Comparison of ENCODE assay signal across 8 cellular contexts in genomic region chr7:143900230-143900766, GRCh38. TPM values are rescaled to one million over a fixed set of nuclear protein-coding genes. Genes with fewer than 3 reads are reported as not detected.
A peak's percentile ranks its signal among the peaks of the same experiment; 100 is the strongest.
DNase-seq lines count a peak whose midpoint lies in the region; ATAC-seq and TF ChIP-seq lines count a peak whose summit lies in the region.

No MANE protein-coding gene starts in this region.

- no peak overlapping the region for H2BK120ac ChIP-seq in H9 (ENCODE audit: low read depth, low read length, poor library complexity, severe bottlenecking)

- H3K36me3 ChIP-seq in OCI-LY7 (ENCODE audit: insufficient read depth, low read length), result no peaks in the 10 kb centered on the region

- no peak for DNase-seq in H9
- DNase-seq in T-cell, result no peak
- peak; percentile 69 for DNase-seq in fibroblast of mammary gland (ENCODE audit: low read depth)
- DNase-seq in retinal pigment epithelial cell (ENCODE audit: low read depth), result no peak
- DNase-seq in OCI-LY7 (ENCODE audit: low spot score), result no peak
- DNase-seq in NCI-H345 treated with DMSO at 0.1 percent for 48 hours (lab: John Stamatoyannopoulos, UW; ENCODE audit: unreplicated experiment), result no peak
- no peak for DNase-seq in NCI-H2029 treated with DMSO at 0.1 percent for 48 hours (lab: John Stamatoyannopoulos, UW)
- no peak for DNase-seq in COR-L47 (lab: John Stamatoyannopoulos, UW)

- no peak for ATAC-seq in T-cell (replicated peaks in 1 of 4)

- no peaks in the 10 kb centered on the region for H3K9me3 ChIP-seq in H9 (ENCODE audit: control insufficient read depth, low read depth, low read length)
- no peaks in the 10 kb centered on the region for H3K9me3 ChIP-seq in OCI-LY7 (ENCODE audit: low read length)

- H3K27me3 ChIP-seq in H9 (ENCODE audit: insufficient read depth, low read length), result no peaks in the 10 kb centered on the region

- H3K14ac ChIP-seq in H9 (ENCODE audit: insufficient read depth, low read length), result no peak overlapping the region

- CTCF ChIA-PET in T-cell (lab: Charles Lee), result interaction anchor here in 1 of 2 donors (1.5 kb wide), 1 partner anchor 13 kb away, joined by 4 read pairs; no protein-coding TSS in a partner anchor
- CTCF ChIA-PET in OCI-LY7 (lab: Charles Lee; ENCODE audit: unreplicated experiment), result no interaction called here

- no peak overlapping the region for H3T11ph ChIP-seq in H9 (ENCODE audit: low read length)

- H3K4me3 Mint-ChIP-seq in H9 (peak overlapping the region; percentile 92 to 98), T-cell (peak overlapping the region; percentile 82 to 92 (median 89))

- no peak overlapping the region for H2BK12ac ChIP-seq in H9 (ENCODE audit: insufficient read length, low read depth, low read length)

- H3K27ac Mint-ChIP-seq in H9, result peak overlapping the region in 1 of 3 experiments; percentile 87; a peak in 2 of 7 replicates
- peak overlapping the region; percentile 18 to 25 for H3K27ac Mint-ChIP-seq in T-cell

- no peaks in the 10 kb centered on the region for H3K79me1 ChIP-seq in H9 (ENCODE audit: insufficient read depth, low read depth, low read length, poor library complexity, severe bottlenecking)

- H3K27ac ChIP-seq in H9 (ENCODE audit: insufficient read length, low read depth, low read length), result no peak overlapping the region
- H3K27ac ChIP-seq in OCI-LY7 (ENCODE audit: low read depth, low read length, poor library complexity, severe bottlenecking), result no peak overlapping the region

- H2BK5ac ChIP-seq in H9 (ENCODE audit: insufficient read length, low read length), result no peak overlapping the region

- WGBS in H9 (ENCODE audit: extremely low coverage, insufficient read length, low lambda C conversion rate), result no CpG with 5 or more reads among the region's 5 CpGs

- BruUV-seq in OCI-LY7 (replicated peaks; lab: Mats Ljungman, UMichigan), result no TSS peak

- H3K9me3 Mint-ChIP-seq in H9, result no peaks in the 10 kb centered on the region; a peak in 1 of 5 replicates
- H3K9me3 Mint-ChIP-seq in T-cell, result no peaks in the 10 kb centered on the region

- no peak overlapping the region for H3K18ac ChIP-seq in H9 (ENCODE audit: insufficient read length, low read depth, low read length)

- H3K36me3 Mint-ChIP-seq in H9 (ENCODE audit: insufficient read depth in 1 of 3, low read depth in 3 of 3), result peaks cover 0 to 4% (median 0%) of the 10 kb centered on the region in 3 experiments; a peak in 2 of 7 replicates
- H3K36me3 Mint-ChIP-seq in T-cell, result no peaks in the 10 kb centered on the region

- H3K4me1 Mint-ChIP-seq in H9 (peaks cover 49 to 51% of the 10 kb centered on the region in 2 experiments), T-cell (peaks cover 31 to 39% (median 34%) of the 10 kb centered on the region in 3 donors)

- H3K4me1 ChIP-seq in H9 (ENCODE audit: insufficient read depth, low read length) (peaks cover 2% of the 10 kb centered on the region; the same call in 1 of the 2 replicates), OCI-LY7 (ENCODE audit: insufficient read depth, low read length, poor library complexity, severe bottlenecking) (no peaks in the 10 kb centered on the region)

- no peak overlapping the region for H3K9ac ChIP-seq in H9 (ENCODE audit: extremely low read depth, insufficient read length, low read length)

- TF ChIP-seq CTCF in H9 (conservative IDR thresholded peaks at IDR 0.05), result no peak
- no peak for TF ChIP-seq CTCF in fibroblast of mammary gland (conservative IDR thresholded peaks at IDR 0.05; ENCODE audit: control insufficient read depth, insufficient read depth, low read depth, low read length)
- TF ChIP-seq CTCF in retinal pigment epithelial cell (conservative IDR thresholded peaks at IDR 0.05; ENCODE audit: low read depth, low read length), result no peak
- TF ChIP-seq CTCF in OCI-LY7 (conservative IDR thresholded peaks at IDR 0.05; ENCODE audit: low read length), result no peak

- intact Hi-C loops in OCI-LY7 (cut with micrococcal nuclease; ENCODE audit: unreplicated experiment), result no loop called here

- no peak overlapping the region for H2BK15ac ChIP-seq in H9 (ENCODE audit: low read depth, low read length)

- no peak overlapping the region for H4K5ac ChIP-seq in H9 (ENCODE audit: insufficient read length, low read depth, low read length)

- H4K8ac ChIP-seq in H9 (replicated peaks; ENCODE audit: insufficient read length, low read depth, low read length), result no peak overlapping the region

- peak overlapping the region; percentile 99 for H3K4me2 ChIP-seq in H9 (ENCODE audit: insufficient read depth, insufficient read length, low read length)
- H3K4me2 ChIP-seq in OCI-LY7 (ENCODE audit: low read length), result no peak overlapping the region

- no peak overlapping the region for H3K23ac ChIP-seq in H9 (ENCODE audit: insufficient read length, low read depth, low read length)

- peaks cover 7% of the 10 kb centered on the region for H3K23me2 ChIP-seq in H9 (ENCODE audit: insufficient read length, low read depth, low read length, poor library complexity, severe bottlenecking)

- H4K20me1 ChIP-seq in H9 (ENCODE audit: control insufficient read depth, insufficient read depth, insufficient read length) (no peaks in the 10 kb centered on the region), OCI-LY7 (ENCODE audit: insufficient read depth, low read length) (no peaks in the 10 kb centered on the region)

- H3K4me3 ChIP-seq in fibroblast of mammary gland (ENCODE audit: control insufficient read depth, low read depth, low read length) (peak overlapping the region; percentile 82), retinal pigment epithelial cell (ENCODE audit: low read length) (peak overlapping the region; percentile 82), OCI-LY7 (ENCODE audit: low read depth, low read length, poor library complexity, severe bottlenecking) (no peak overlapping the region)

- H2AFZ ChIP-seq in H9 (ENCODE audit: low read length), result no peak overlapping the region
- no peak overlapping the region for H2AFZ ChIP-seq in OCI-LY7 (ENCODE audit: low read length)

- H3K79me2 ChIP-seq in H9 (ENCODE audit: insufficient read depth, low read length) (peaks cover 17% of the 10 kb centered on the region; the same call in 1 of the 2 replicates), OCI-LY7 (ENCODE audit: insufficient read depth, low read depth, low read length) (no peaks in the 10 kb centered on the region)

- no peak overlapping the region for H3K56ac ChIP-seq in H9 (ENCODE audit: insufficient read length, low read depth, low read length)

- H4K91ac ChIP-seq in H9 (ENCODE audit: insufficient read length, low read depth, low read length), result no peak overlapping the region

- no peak overlapping the region for H2AK5ac ChIP-seq in H9 (ENCODE audit: insufficient read length, low read length)

- no peak overlapping the region for H2BK20ac ChIP-seq in H9 (ENCODE audit: low read depth, low read length, poor library complexity, severe bottlenecking)

- POLR2A ChIA-PET in T-cell (lab: Charles Lee), result no interaction called here
- POLR2A ChIA-PET in OCI-LY7 (lab: Charles Lee), result no interaction called here

- H3K27me3 Mint-ChIP-seq in H9 (ENCODE audit: low read depth) (peaks cover 4% of the 10 kb centered on the region), T-cell (no peaks in the 10 kb centered on the region)

- no peaks in the 10 kb centered on the region for H3K9me2 ChIP-seq in OCI-LY7 (ENCODE audit: insufficient read depth, low read length)

- H3K4ac ChIP-seq in H9 (ENCODE audit: low read depth, low read length), result no peak overlapping the region

RNA-seq across cellular contexts. Expression of gene TCAF1, which starts 1.7 kb away (rescaled TPM):
- 43.9 and 46.8 TPM in 2 replicates for total RNA-seq in H9 (2021)
- total RNA-seq in T-cell, result 10 to 100 TPM; 12.9 to 15.0 (median 13.5) TPM
- 1.9 and 3.3 TPM in 2 replicates for total RNA-seq in OCI-LY7 (2014; rRNA removed; shearing (Covaris generic))
- 5.5 and 7.0 TPM in 2 replicates for total RNA-seq in OCI-LY7 (2022)

RNA-seq across cellular contexts. Expression of gene OR2F2, which starts 34.7 kb away (rescaled TPM):
- total RNA-seq in H9 (2021) (not detected in 2 replicates), T-cell (not detected), OCI-LY7 (2022) (not detected in 2 replicates)
- not detected in 2 replicates for total RNA-seq in OCI-LY7 (2014; rRNA removed; shearing (Covaris generic))

RNA-seq across cellular contexts. Expression of gene OR2F1, which starts 54.3 kb away (rescaled TPM):
- total RNA-seq in H9 (2021) (not detected in 2 replicates), T-cell (not detected), OCI-LY7 (2022) (not detected in 2 replicates)
- not detected in 2 replicates for total RNA-seq in OCI-LY7 (2014; rRNA removed; shearing (Covaris generic))
